ENCODE assay signal across 1 cellular context in the genomic region with DNA sequence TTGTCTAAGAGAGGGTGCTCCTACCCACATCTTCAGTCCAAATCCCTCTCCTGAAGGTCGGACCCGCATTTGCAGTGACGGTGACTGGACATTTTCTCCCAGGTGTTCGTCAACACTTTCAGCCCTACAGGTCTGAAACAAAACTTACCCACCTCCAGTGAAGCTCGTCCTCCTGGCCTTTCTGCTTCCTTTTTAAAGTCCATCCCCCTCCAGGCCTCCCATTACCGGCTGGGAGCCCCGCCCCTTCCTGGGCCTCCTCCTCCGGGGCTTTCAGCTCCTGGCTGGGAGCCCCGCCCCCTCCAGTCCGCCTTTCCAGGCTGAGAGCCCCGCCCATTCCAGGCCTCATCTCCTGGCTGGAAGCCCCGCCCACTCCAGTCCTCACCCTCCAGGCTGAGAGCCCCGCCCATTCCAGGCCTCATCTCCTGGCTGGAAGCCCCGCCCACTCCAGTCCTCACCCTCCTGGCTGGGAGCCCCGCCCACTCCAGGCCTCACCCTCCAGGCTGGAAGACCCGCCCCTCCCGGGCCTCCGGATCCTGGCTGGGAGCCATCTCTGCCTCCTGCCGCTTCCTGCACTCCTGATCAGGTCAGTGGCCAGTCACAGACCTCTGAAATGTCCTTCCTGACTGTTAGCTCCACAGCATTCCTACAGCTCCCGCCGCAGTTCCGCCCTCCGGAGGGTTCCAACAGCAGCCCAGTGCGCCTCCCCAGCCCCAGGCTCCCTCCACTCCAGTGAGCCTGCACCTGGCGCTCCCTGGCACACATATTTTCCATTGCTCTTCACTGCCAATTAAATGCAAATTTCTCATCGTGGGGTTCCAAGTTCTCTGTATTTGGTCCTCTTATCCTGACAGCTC.
TF ChIP-seq lines count a peak whose summit lies in the region.

No MANE protein-coding gene starts in this region.

TF ChIP-seq in SK-N-SH, 30 proteins besides CTCF, POLR2A, EP300 and RAD21 (continued from another document):
- TF ChIP-seq USF2 (IDR thresholded peaks at IDR 0.05; ENCODE audit: borderline replicate concordance, low read depth, low read length) (no peak), SIN3A (IDR thresholded peaks at IDR 0.05; ENCODE audit: borderline replicate concordance, low read depth, low read length) (no peak), GABPA (IDR thresholded peaks at IDR 0.05; ENCODE audit: low read depth) (no peak)
